ENCODE assay signal across 1 cellular context in the genomic region with DNA sequence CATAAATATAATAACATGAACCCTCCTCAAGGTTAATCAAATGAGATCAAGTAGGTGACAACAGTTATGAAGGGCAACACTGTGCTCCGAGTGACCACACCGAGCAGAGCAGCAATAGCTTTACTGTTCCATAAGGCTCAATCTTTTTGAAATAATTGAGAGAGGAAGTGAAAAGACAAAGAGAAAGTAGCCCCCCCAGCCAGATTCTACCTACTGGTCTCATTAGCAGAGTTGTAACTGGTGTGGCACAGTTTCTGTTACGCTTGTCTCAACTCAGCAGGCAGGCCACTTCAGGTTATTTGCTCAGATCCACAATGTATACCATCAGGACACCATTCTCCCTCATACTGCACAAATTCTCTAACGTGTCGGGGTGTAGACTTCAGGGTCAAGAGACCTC.
TF ChIP-seq lines count a peak whose summit lies in the region.

No MANE protein-coding gene starts in this region.

TF ChIP-seq in GM12878, 131 proteins besides CTCF, POLR2A, EP300 and RAD21 (continued from another document):
- TF ChIP-seq, protein P1, sequence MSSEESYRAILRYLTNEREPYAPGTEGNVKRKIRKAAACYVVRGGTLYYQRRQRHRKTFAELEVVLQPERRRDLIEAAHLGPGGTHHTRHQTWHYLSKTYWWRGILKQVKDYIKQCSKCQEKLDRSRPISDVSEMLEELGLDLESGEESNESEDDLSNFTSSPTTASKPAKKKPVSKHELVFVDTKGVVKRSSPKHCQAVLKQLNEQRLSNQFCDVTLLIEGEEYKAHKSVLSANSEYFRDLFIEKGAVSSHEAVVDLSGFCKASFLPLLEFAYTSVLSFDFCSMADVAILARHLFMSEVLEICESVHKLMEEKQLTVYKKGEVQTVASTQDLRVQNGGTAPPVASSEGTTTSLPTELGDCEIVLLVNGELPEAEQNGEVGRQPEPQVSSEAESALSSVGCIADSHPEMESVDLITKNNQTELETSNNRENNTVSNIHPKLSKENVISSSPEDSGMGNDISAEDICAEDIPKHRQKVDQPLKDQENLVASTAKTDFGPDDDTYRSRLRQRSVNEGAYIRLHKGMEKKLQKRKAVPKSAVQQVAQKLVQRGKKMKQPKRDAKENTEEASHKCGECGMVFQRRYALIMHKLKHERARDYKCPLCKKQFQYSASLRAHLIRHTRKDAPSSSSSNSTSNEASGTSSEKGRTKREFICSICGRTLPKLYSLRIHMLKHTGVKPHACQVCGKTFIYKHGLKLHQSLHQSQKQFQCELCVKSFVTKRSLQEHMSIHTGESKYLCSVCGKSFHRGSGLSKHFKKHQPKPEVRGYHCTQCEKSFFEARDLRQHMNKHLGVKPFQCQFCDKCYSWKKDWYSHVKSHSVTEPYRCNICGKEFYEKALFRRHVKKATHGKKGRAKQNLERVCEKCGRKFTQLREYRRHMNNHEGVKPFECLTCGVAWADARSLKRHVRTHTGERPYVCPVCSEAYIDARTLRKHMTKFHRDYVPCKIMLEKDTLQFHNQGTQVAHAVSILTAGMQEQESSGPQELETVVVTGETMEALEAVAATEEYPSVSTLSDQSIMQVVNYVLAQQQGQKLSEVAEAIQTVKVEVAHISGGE (CRISPR knock-in tag; IDR thresholded peaks at IDR 0.05): no peak
